ENCODE assay signal across 9 cellular contexts in the genomic region with DNA sequence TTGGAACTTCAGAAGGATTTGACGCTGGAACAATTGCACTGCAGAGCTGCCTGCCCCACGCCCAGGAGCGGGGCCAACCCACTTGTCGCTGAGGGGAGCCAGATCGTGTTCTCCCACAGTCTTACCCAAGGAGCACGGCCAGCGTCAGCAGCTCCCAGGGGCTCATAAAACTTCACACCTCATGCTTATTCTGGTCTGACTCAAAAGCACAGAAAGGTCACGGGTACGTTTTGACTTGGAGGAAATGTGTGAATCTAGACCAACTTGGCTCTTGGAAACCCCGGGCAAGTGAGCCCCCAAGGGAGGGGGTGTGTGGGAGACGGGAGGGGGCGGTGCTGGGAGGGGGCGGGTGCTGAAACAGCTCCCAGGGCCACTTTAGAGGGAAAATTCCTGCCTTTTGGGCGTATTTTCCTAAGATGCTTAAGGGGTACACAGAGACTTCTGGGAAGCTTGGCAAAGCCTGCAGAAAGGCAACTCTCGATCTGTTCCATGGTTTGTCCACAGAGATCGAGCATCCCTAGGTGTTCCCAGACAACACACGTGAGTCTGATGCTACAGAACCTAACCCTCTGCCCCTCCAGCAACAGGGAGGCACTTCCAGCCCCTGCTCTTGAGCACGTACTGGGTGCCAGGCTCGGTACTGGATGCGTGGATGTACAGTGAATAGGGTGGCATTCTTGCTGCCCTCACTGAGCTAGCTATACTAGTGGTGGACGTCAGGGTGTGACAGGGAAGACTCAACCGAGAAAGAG.
DNase-seq lines count a peak whose midpoint lies in the region; ATAC-seq and TF ChIP-seq lines count a peak whose summit lies in the region.
"Had no signal": no experiment of that assay in that cellular context is flagged by ENCODE, and none has a peak within 500 bp of the region (broad histone marks: within the 10 kb centered on the region; RNA-seq: fewer than 3 reads in every experiment).

No MANE protein-coding gene starts in this region.

- H3K18ac ChIP-seq in mesenchymal stem cell (ENCODE audit: low read depth in 1 of 2, low read length in 2 of 2): no peak overlapping the region

- DNase-seq in LoVo (ENCODE audit: low spot score): peak; percentile 8
- DNase-seq in astrocyte of the hippocampus (ENCODE audit: low read depth, low spot score): peak; percentile 53
- peak; percentile 75 for DNase-seq in mesenchymal stem cell
- peak; percentile 10 for DNase-seq in stimulated activated CD8-positive, alpha-beta memory T cell treated with anti-CD3 and anti-CD28 coated beads, Interleukin-7, amount 100 ng/mL, for 24 hours (ENCODE audit: low read depth)
- no peak for DNase-seq in NCI-H510A treated with DMSO at 0.1 percent for 48 hours (lab: John Stamatoyannopoulos, UW)
- DNase-seq in WERI-Rb-1: no peak
- no peak for DNase-seq in OCI-M1 (lab: John Stamatoyannopoulos, UW)

- H2AFZ ChIP-seq in mesenchymal stem cell (ENCODE audit: low read depth, low read length): no peak overlapping the region

- H3K27ac ChIP-seq in mesenchymal stem cell (ENCODE audit: low read length, poor library complexity, severe bottlenecking) (no peak overlapping the region), WERI-Rb-1 (no peak overlapping the region)
- H3K27ac ChIP-seq: right lobe of liver had no signal

- 56% methylated on average over 20 of the region's 22 CpGs for WGBS in mesenchymal stem cell

- H3K4me3 ChIP-seq in mesenchymal stem cell (ENCODE audit: insufficient read depth in 1 of 2, low read depth in 1 of 2, low read length in 2 of 2) (no peak overlapping the region), WERI-Rb-1 (ENCODE audit: low read depth, low read length) (no peak overlapping the region)
- H3K4me3 ChIP-seq: right lobe of liver had no signal

- H3K4me2 ChIP-seq in mesenchymal stem cell (ENCODE audit: low read length, poor library complexity, severe bottlenecking): no peak overlapping the region

- H2BK15ac ChIP-seq in mesenchymal stem cell (ENCODE audit: low read depth, poor library complexity, severe bottlenecking): no peak overlapping the region

- no peak for ATAC-seq in GM18909 (IDR thresholded peaks at IDR 0.05; ENCODE audit: poor library complexity, unreplicated experiment)

- no peak overlapping the region for H4K91ac ChIP-seq in mesenchymal stem cell (ENCODE audit: low read length)

- no peak overlapping the region for H2AK5ac ChIP-seq in mesenchymal stem cell (ENCODE audit: low read length, severe bottlenecking)

- H3K36me3 ChIP-seq in mesenchymal stem cell (ENCODE audit: control insufficient read depth in 1 of 2, insufficient read depth in 2 of 2, low read depth in 1 of 2, low read length in 2 of 2) (no peaks in the 10 kb centered on the region), WERI-Rb-1 (no peaks in the 10 kb centered on the region)
- H3K36me3 ChIP-seq: right lobe of liver had no signal

- H2BK120ac ChIP-seq in mesenchymal stem cell (ENCODE audit: low read depth, low read length): no peak overlapping the region

- no peak overlapping the region for H2BK12ac ChIP-seq in mesenchymal stem cell (ENCODE audit: low read length in 2 of 2)

- no peak overlapping the region for H3K4ac ChIP-seq in mesenchymal stem cell (ENCODE audit: low read depth in 1 of 2, low read length in 2 of 2)

- no peak overlapping the region for H3K14ac ChIP-seq in mesenchymal stem cell (ENCODE audit: low read length in 2 of 2)

- no peaks in the 10 kb centered on the region for H3K9me3 ChIP-seq in mesenchymal stem cell (ENCODE audit: control insufficient read depth, low read length)
- no peaks in the 10 kb centered on the region for H3K9me3 ChIP-seq in WERI-Rb-1 (ENCODE audit: severe bottlenecking)
- H3K9me3 ChIP-seq: right lobe of liver had no signal

- H4K8ac ChIP-seq in mesenchymal stem cell (ENCODE audit: low read length): no peak overlapping the region

- TF ChIP-seq CTCF in WERI-Rb-1 (IDR thresholded peaks at IDR 0.05; ENCODE audit: low read depth, low read length): no peak

- peaks cover 3% of the 10 kb centered on the region for H3K4me1 ChIP-seq in mesenchymal stem cell (ENCODE audit: control insufficient read depth, insufficient read depth, low read depth, low read length)

- H3K9ac ChIP-seq in mesenchymal stem cell (ENCODE audit: low read length): peak overlapping the region; percentile 57

- no peak overlapping the region for H2BK5ac ChIP-seq in mesenchymal stem cell (ENCODE audit: low read depth, low read length, poor library complexity, severe bottlenecking)

- peaks cover 9% of the 10 kb centered on the region in 2 experiments for H3K27me3 ChIP-seq in mesenchymal stem cell (ENCODE audit: control insufficient read depth in 1 of 2, insufficient read depth in 1 of 2, low read length in 2 of 2)
- no peaks in the 10 kb centered on the region for H3K27me3 ChIP-seq in WERI-Rb-1 (ENCODE audit: insufficient read depth, low read depth, severe bottlenecking)
- H3K27me3 ChIP-seq: right lobe of liver had no signal

- no peak overlapping the region for H3K23ac ChIP-seq in mesenchymal stem cell (ENCODE audit: low read length in 2 of 2)

- H3K79me1 ChIP-seq in mesenchymal stem cell (replicated peaks; ENCODE audit: low read length, poor library complexity, severe bottlenecking): no peaks in the 10 kb centered on the region

Comparison
In these comparisons a context has a peak if more than half of its experiments do, and no peak if none do; other contexts are left out.
1. DNase-seq: peak in LoVo (single experiment), astrocyte of the hippocampus (single experiment), mesenchymal stem cell (single experiment) and stimulated activated CD8-positive, alpha-beta memory T cell treated with anti-CD3 and anti-CD28 coated beads, Interleukin-7, amount 100 ng/mL, for 24 hours (single experiment); none in NCI-H510A treated with DMSO at 0.1 percent for 48 hours (single experiment), WERI-Rb-1 (single experiment) and OCI-M1 (single experiment).